ENCODE assay signal across 8 cellular contexts in the genomic region with DNA sequence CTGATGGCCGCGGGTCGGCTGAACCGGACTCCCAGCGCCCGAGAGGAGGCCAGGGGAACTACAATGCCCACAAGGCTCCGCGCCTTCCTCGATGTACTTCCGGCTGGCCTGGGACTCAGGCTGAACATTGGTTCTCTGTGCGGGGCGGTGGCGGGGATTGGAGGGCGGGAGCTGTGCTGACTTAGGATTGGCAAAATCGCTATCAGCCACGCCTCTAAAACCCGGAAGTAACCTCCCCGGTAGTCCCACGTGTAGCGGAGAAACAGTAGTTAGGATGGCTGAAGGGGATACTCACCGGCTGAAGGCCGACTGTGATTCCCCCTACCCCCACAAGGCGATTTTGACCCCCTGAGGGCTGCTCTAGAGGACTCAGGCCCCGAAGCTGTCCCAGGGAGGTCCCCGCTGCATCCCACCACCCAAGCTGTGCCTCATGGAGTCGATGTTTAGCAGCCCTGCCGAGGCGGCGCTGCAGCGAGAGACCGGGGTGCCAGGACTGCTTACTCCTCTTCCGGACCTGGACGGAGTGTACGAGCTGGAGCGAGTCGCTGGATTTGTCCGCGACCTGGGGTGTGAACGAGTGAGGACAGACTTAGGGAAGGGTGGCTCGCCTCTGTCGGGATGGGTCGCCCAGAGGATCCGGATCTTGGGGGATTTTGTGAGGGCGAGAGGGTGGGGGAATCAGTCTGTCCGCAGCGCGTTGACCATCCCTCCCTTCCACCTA. TPM values are rescaled to one million over a fixed set of nuclear protein-coding genes. Genes with fewer than 3 reads are reported as not detected.
DNase-seq lines count a peak whose midpoint lies in the region; ATAC-seq and TF ChIP-seq lines count a peak whose summit lies in the region.

A gene with protein sequence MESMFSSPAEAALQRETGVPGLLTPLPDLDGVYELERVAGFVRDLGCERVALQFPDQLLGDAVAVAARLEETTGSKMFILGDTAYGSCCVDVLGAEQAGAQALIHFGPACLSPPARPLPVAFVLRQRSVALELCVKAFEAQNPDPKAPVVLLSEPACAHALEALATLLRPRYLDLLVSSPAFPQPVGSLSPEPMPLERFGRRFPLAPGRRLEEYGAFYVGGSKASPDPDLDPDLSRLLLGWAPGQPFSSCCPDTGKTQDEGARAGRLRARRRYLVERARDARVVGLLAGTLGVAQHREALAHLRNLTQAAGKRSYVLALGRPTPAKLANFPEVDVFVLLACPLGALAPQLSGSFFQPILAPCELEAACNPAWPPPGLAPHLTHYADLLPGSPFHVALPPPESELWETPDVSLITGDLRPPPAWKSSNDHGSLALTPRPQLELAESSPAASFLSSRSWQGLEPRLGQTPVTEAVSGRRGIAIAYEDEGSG (plus strand): TSS at position 265 of the 721 bp plus-strand sequence. CDS start 166 bp downstream, at position 431.

- peak within 1 kb of the TSS; percentile 46 for H3K27ac Mint-ChIP-seq in activated naive CD4-positive, alpha-beta T cell treated with anti-CD3 and anti-CD28 coated beads for 36 hours

- no peak for TF ChIP-seq POLR2A in gastroesophageal sphincter (IDR thresholded peaks at IDR 0.05)

- POLR2A ChIA-PET in HEK293 (lab: Yijun Ruan, JAX) = interaction anchor here (0.6 to 1.0 kb wide), 6 partner anchors 8 to 101 kb away, joined by 3 to 4 read pairs (median 4); no protein-coding TSS in a partner anchor

- intact Hi-C loops in activated naive CD4-positive, alpha-beta T cell treated with anti-CD3 and anti-CD28 coated beads for 36 hours (cut with micrococcal nuclease) = loop anchor here (1.0 kb wide), 1 partner anchor 24 kb away; the partner anchor contains the start of gene IPO13

- WGBS in gastroesophageal sphincter (ENCODE audit: low coverage in 1 of 2), 2 donors = 1 to 2% methylated on average over 10 to 11 of the region's 47 CpGs

- H3K27ac ChIP-seq in HEK293 (ENCODE audit: extremely low read depth, low read depth, low read length) = no peak within 1 kb of the TSS
- H3K27ac ChIP-seq in gastroesophageal sphincter = peak within 1 kb of the TSS in 3 of 4 donors; percentile 46 to 66 (median 62)

- H3K36me3 Mint-ChIP-seq in activated naive CD4-positive, alpha-beta T cell treated with anti-CD3 and anti-CD28 coated beads for 36 hours (ENCODE audit: low read depth) = peaks cover 16% of the 10 kb centered on the region

- H3K4me1 Mint-ChIP-seq in activated naive CD4-positive, alpha-beta T cell treated with anti-CD3 and anti-CD28 coated beads for 36 hours (ENCODE audit: low read depth) = peaks cover 26% of the 10 kb centered on the region

- H3K4me3 Mint-ChIP-seq in activated naive CD4-positive, alpha-beta T cell treated with anti-CD3 and anti-CD28 coated beads for 36 hours = peak within 1 kb of the TSS; percentile 96

- CTCF ChIA-PET in HEK293 (lab: Yijun Ruan, JAX) = interaction anchor here (0.6 to 1.2 kb wide), 5 partner anchors 13 to 206 kb away, joined by 3 to 4 read pairs (median 3); no protein-coding TSS in a partner anchor
- CTCF ChIA-PET in activated naive CD4-positive, alpha-beta T cell treated with anti-CD3 and anti-CD28 coated beads for 36 hours (lab: Charles Lee) = interaction anchor here (1.1 to 1.7 kb wide), 3 partner anchors 21 to 78 kb away, joined by 3 to 8 read pairs (median 4); no protein-coding TSS in a partner anchor

- H3K9me3 Mint-ChIP-seq in activated naive CD4-positive, alpha-beta T cell treated with anti-CD3 and anti-CD28 coated beads for 36 hours = no peaks in the 10 kb centered on the region

- H3K4me3 ChIP-seq in HEK293 (ENCODE audit: low read depth, low read length) (peak within 1 kb of the TSS; percentile 89), gastroesophageal sphincter (peak within 1 kb of the TSS; percentile 58 to 87)

- DNase-seq in GF-D8 (lab: John Stamatoyannopoulos, UW) = peak; percentile 87
- peak; percentile 98 for DNase-seq in NAMALWA (ENCODE audit: low spot score)
- DNase-seq in SK-N-DZ (ENCODE audit: low spot score) = peak; percentile 94
- DNase-seq in activated naive CD4-positive, alpha-beta T cell treated with anti-CD3 and anti-CD28 coated beads for 36 hours = peak; percentile 98
- peak; percentile 93 for DNase-seq in non-pigmented ciliary epithelial cell (ENCODE audit: low read depth)
- DNase-seq in superior temporal gyrus (ENCODE audit: extremely low spot score) = peak; percentile 98

- no peak for TF ChIP-seq EP300 in gastroesophageal sphincter (IDR thresholded peaks at IDR 0.05)

- H3K4me1 ChIP-seq in HEK293 (ENCODE audit: control insufficient read depth, insufficient read depth, low read length) = no peaks in the 10 kb centered on the region
- H3K4me1 ChIP-seq in gastroesophageal sphincter = peaks cover 0 to 31% (median 10%) of the 10 kb centered on the region in 3 donors

- TF ChIP-seq CTCF in HEK293 (tag by site-specific recombination; IDR thresholded peaks at IDR 0.05) = peak; percentile 58
- peak in 2 of 4 experiments; percentile 20 to 59 for TF ChIP-seq CTCF in gastroesophageal sphincter (IDR thresholded peaks at IDR 0.05)

- H3K36me3 ChIP-seq in HEK293 (ENCODE audit: control insufficient read depth in 2 of 2, insufficient read depth in 1 of 2, low read length in 2 of 2) = peaks cover 0 to 59% of the 10 kb centered on the region in 2 experiments; a peak in 1 of 3 replicates
- H3K36me3 ChIP-seq in gastroesophageal sphincter = peaks cover 0 to 51% of the 10 kb centered on the region in 2 donors

- no peaks in the 10 kb centered on the region for H3K9me3 ChIP-seq in HEK293 (ENCODE audit: control insufficient read depth, insufficient read depth, low read depth, low read length)
- no peaks in the 10 kb centered on the region for H3K9me3 ChIP-seq in gastroesophageal sphincter

- peak; percentile 97 for ATAC-seq in gastroesophageal sphincter

- no peaks in the 10 kb centered on the region for H3K27me3 Mint-ChIP-seq in activated naive CD4-positive, alpha-beta T cell treated with anti-CD3 and anti-CD28 coated beads for 36 hours (ENCODE audit: low read depth)

- H3K27me3 ChIP-seq in gastroesophageal sphincter = no peaks in the 10 kb centered on the region

TF ChIP-seq in HEK293, 187 proteins besides CTCF, POLR2A, EP300 and RAD21 (continues in another document):
- no peak for TF ChIP-seq ZNF280D (tag by site-specific recombination; IDR thresholded peaks at IDR 0.05)
- TF ChIP-seq ZNF132 (tag by site-specific recombination; IDR thresholded peaks at IDR 0.05; ENCODE audit: borderline replicate concordance) = no peak
- 0 out of 2 replicates have a peak, but pooled peaks have one; percentile 21 for TF ChIP-seq ZEB2 (tag by site-specific recombination; IDR thresholded peaks at IDR 0.05)
- TF ChIP-seq REPIN1 (tag by site-specific recombination; IDR thresholded peaks at IDR 0.05; ENCODE audit: low read depth) = no peak
- TF ChIP-seq SCRT1 (tag by site-specific recombination; IDR thresholded peaks at IDR 0.05; ENCODE audit: borderline replicate concordance) = no peak
- TF ChIP-seq YY2 (tag by site-specific recombination; IDR thresholded peaks at IDR 0.05) = peak; percentile 58; the same call in 1 of the 2 replicates
- no peak for TF ChIP-seq ZNF488 (tag by site-specific recombination; IDR thresholded peaks at IDR 0.05)
- TF ChIP-seq AEBP2 (tag by site-specific recombination; IDR thresholded peaks at IDR 0.05; ENCODE audit: borderline replicate concordance) = no peak
- no peak for TF ChIP-seq ZNF112 (tag by site-specific recombination; IDR thresholded peaks at IDR 0.05)
- no peak for TF ChIP-seq ZBTB21 (tag by site-specific recombination; IDR thresholded peaks at IDR 0.05)
- peak; percentile 68; the same call in 1 of the 2 replicates for TF ChIP-seq ZSCAN30 (tag by site-specific recombination; IDR thresholded peaks at IDR 0.05)

RNA-seq across cellular contexts. Expression of the gene that starts here (rescaled TPM):
- polyA plus RNA-seq in SK-N-DZ (2014; cell fraction: cytosol; rRNA removed) = 44.2 and 50.7 TPM in 2 replicates
- 90.6 and 137 TPM in 2 replicates for polyA plus RNA-seq in SK-N-DZ (2014; cell fraction: nucleus; rRNA removed)
- total RNA-seq in activated naive CD4-positive, alpha-beta T cell treated with anti-CD3 and anti-CD28 coated beads for 36 hours = 10 to 100 TPM; 22.2 to 27.7 TPM
- 10 to 100 TPM; 23.5 to 41.9 (median 32.5) TPM for total RNA-seq in gastroesophageal sphincter
